20 cellular contexts compared by ENCODE assay signal in the genomic region with DNA sequence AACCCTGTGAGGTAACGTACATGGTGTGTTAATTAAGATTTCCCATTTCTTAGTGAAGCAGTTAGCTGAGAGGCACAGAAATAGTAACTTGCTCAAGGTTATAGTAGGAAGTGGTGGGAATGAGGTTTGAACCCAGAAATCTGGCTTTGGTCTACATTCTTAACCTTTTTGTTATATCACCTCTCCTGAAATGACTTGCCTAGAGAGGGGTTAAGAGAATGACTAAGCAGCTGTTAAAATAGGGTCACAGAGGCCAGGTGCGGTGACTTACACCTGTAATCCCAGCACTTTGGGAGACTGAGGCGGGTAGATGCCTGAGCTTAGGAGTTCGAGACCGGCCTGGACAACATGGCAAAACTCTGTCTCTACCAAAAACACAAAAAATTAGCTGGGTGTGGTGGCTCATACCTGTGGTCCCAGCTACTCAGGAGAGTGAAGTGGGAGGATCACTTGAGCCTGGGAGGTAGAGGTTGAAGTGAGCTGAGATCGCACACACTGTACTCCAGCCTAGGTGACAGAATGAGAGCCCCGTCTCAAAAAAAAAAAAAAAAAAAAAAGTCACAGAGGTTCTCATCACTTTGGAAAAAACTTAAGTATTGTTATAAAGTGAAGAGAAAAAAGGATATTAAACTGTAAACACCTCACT. TPM values are rescaled to one million over a fixed set of nuclear protein-coding genes. Genes with fewer than 3 reads are reported as not detected.
DNase-seq lines count a peak whose midpoint lies in the region; FAIRE-seq and TF ChIP-seq lines count a peak whose summit lies in the region.
"Had no signal": no experiment of that assay in that cellular context is flagged by ENCODE, and none has a peak within 500 bp of the region (broad histone marks: within the 10 kb centered on the region; RNA-seq: fewer than 3 reads in every experiment).

No MANE protein-coding gene starts in this region.

- 92% methylated on average over 7 of the region's 7 CpGs for WGBS in tibial nerve, 2 donors

- TF ChIP-seq CTCF in endothelial cell of umbilical vein (IDR thresholded peaks at IDR 0.05; ENCODE audit: extremely low read depth in 1 of 2, insufficient read depth in 1 of 2, low read depth in 1 of 2, low read length in 2 of 2) (no peak), osteocyte (IDR thresholded peaks at IDR 0.05) (no peak), left ventricle myocardium inferior (IDR thresholded peaks at IDR 0.05; ENCODE audit: borderline replicate concordance) (no peak), tibial nerve (IDR thresholded peaks at IDR 0.05) (no peak)

- dilution Hi-C loops in endothelial cell of umbilical vein (cut with MboI; ENCODE audit: extremely low pct_ligation_motif_present, low sequenced_read_pairs) = no loop called here

- no peaks in the 10 kb centered on the region for H3K79me2 ChIP-seq in endothelial cell of umbilical vein (ENCODE audit: control insufficient read depth, insufficient read depth, low read length)

- H3K4me3 ChIP-seq in endothelial cell of umbilical vein (replicated peaks in 1 of 3; ENCODE audit: insufficient read depth in 1 of 3, low read depth in 1 of 3, low read length in 3 of 3) = no peak overlapping the region
- no peak overlapping the region for H3K4me3 ChIP-seq in left ventricle myocardium inferior
- no peak overlapping the region for H3K4me3 ChIP-seq in tibial nerve

- H3K4me2 ChIP-seq in endothelial cell of umbilical vein (ENCODE audit: insufficient read depth, low read length) = no peak overlapping the region

- H3K36me3 Mint-ChIP-seq in activated naive CD4-positive, alpha-beta T cell treated with anti-CD3 and anti-CD28 coated beads for 36 hours (ENCODE audit: low read depth) = no peaks in the 10 kb centered on the region
- no peaks in the 10 kb centered on the region for H3K36me3 Mint-ChIP-seq in activated naive CD4-positive, alpha-beta T cell treated with anti-CD3 and anti-CD28 coated beads, Interleukin-2, amount 10 ng/mL, durations not matched to agents 7 days and 5 days
- no peaks in the 10 kb centered on the region for H3K36me3 Mint-ChIP-seq in osteocyte (ENCODE audit: unreplicated experiment)
- H3K36me3 Mint-ChIP-seq: CD4-positive, alpha-beta memory T cell had no signal

- intact Hi-C loops in activated naive CD4-positive, alpha-beta T cell treated with anti-CD3 and anti-CD28 coated beads for 36 hours (cut with micrococcal nuclease) = loop anchor here (5.0 kb wide), 1 partner anchor 193 kb away; no protein-coding TSS in a partner anchor
- intact Hi-C loops in endothelial cell of umbilical vein (cut with micrococcal nuclease) = no loop called here
- intact Hi-C loops in left ventricle myocardium inferior (cut with micrococcal nuclease) = no loop called here

- CTCF ChIA-PET in activated naive CD4-positive, alpha-beta T cell treated with anti-CD3 and anti-CD28 coated beads for 36 hours (lab: Charles Lee) = interaction anchor here (0.6 kb wide), 2 partner anchors 277 to 582 kb away, joined by 3 to 4 read pairs; no protein-coding TSS in a partner anchor
- CTCF ChIA-PET in activated naive CD4-positive, alpha-beta T cell treated with anti-CD3 and anti-CD28 coated beads, Interleukin-2, amount 10 ng/mL, durations not matched to agents 7 days and 5 days (lab: Charles Lee) = interaction anchor here (0.8 kb wide), 1 partner anchor 21 kb away, joined by 3 read pairs; no protein-coding TSS in a partner anchor
- CTCF ChIA-PET in endothelial cell of umbilical vein (lab: Charles Lee) = no interaction called here

- H3K27me3 ChIP-seq in endothelial cell of umbilical vein (ENCODE audit: control insufficient read depth in 2 of 2, insufficient read depth in 2 of 2, low read length in 2 of 2) (peaks cover 0 to 4% of the 10 kb centered on the region in 2 experiments), left ventricle myocardium inferior (ENCODE audit: low read depth) (peaks cover 17% of the 10 kb centered on the region), tibial nerve (no peaks in the 10 kb centered on the region)

- H3K9me1 ChIP-seq in endothelial cell of umbilical vein (replicated peaks; ENCODE audit: control insufficient read depth, extremely low read depth, insufficient read depth, low read length) = no peaks in the 10 kb centered on the region

- peaks cover 3% of the 10 kb centered on the region for H3K27me3 Mint-ChIP-seq in activated naive CD4-positive, alpha-beta T cell treated with anti-CD3 and anti-CD28 coated beads for 36 hours (ENCODE audit: low read depth)
- H3K27me3 Mint-ChIP-seq in activated naive CD4-positive, alpha-beta T cell treated with anti-CD3 and anti-CD28 coated beads, Interleukin-2, amount 10 ng/mL, durations not matched to agents 7 days and 5 days = peaks cover 14% of the 10 kb centered on the region
- peaks cover 5% of the 10 kb centered on the region for H3K27me3 Mint-ChIP-seq in osteocyte (ENCODE audit: unreplicated experiment)

- TF ChIP-seq POLR2A in endothelial cell of umbilical vein (IDR thresholded peaks at IDR 0.05; ENCODE audit: low read depth, low read length) (no peak), tibial nerve (IDR thresholded peaks at IDR 0.05) (no peak)

- H3K9me3 ChIP-seq in endothelial cell of umbilical vein (replicated peaks; ENCODE audit: control insufficient read depth, insufficient read depth, low read length) (no peaks in the 10 kb centered on the region), left ventricle myocardium inferior (replicated peaks) (no peaks in the 10 kb centered on the region), tibial nerve (no peaks in the 10 kb centered on the region)

- H3K27ac ChIP-seq in endothelial cell of umbilical vein (ENCODE audit: insufficient read depth, low read depth, low read length) = no peak overlapping the region
- H3K27ac ChIP-seq in left ventricle myocardium inferior (replicated peaks) = no peak overlapping the region
- no peak overlapping the region for H3K27ac ChIP-seq in tibial nerve

- peak overlapping the region; percentile 17 for H3K27ac Mint-ChIP-seq in activated naive CD4-positive, alpha-beta T cell treated with anti-CD3 and anti-CD28 coated beads for 36 hours
- H3K27ac Mint-ChIP-seq in activated naive CD4-positive, alpha-beta T cell treated with anti-CD3 and anti-CD28 coated beads, Interleukin-2, amount 10 ng/mL, durations not matched to agents 7 days and 5 days = no peak overlapping the region
- no peak overlapping the region for H3K27ac Mint-ChIP-seq in osteocyte (ENCODE audit: unreplicated experiment)
- H3K27ac Mint-ChIP-seq: CD4-positive, alpha-beta memory T cell had no signal

- no peak overlapping the region for H2AFZ ChIP-seq in endothelial cell of umbilical vein (ENCODE audit: low read depth, low read length)

- POLR2A ChIA-PET in endothelial cell of umbilical vein (lab: Charles Lee) = no interaction called here

- H3K4me1 ChIP-seq in endothelial cell of umbilical vein (ENCODE audit: control insufficient read depth, extremely low read depth, insufficient read depth, low read length) = no peaks in the 10 kb centered on the region
- no peaks in the 10 kb centered on the region for H3K4me1 ChIP-seq in left ventricle myocardium inferior
- no peaks in the 10 kb centered on the region for H3K4me1 ChIP-seq in tibial nerve

- no peak overlapping the region for H3K4me3 Mint-ChIP-seq in activated naive CD4-positive, alpha-beta T cell treated with anti-CD3 and anti-CD28 coated beads for 36 hours
- no peak overlapping the region for H3K4me3 Mint-ChIP-seq in activated naive CD4-positive, alpha-beta T cell treated with anti-CD3 and anti-CD28 coated beads, Interleukin-2, amount 10 ng/mL, durations not matched to agents 7 days and 5 days
- H3K4me3 Mint-ChIP-seq in osteocyte (ENCODE audit: unreplicated experiment) = no peak overlapping the region
- H3K4me3 Mint-ChIP-seq: CD4-positive, alpha-beta memory T cell had no signal

- no peak overlapping the region for H3K9ac ChIP-seq in endothelial cell of umbilical vein (replicated peaks; ENCODE audit: extremely low read depth, insufficient read depth, low read length)

- DNase-seq in activated naive CD4-positive, alpha-beta T cell treated with anti-CD3 and anti-CD28 coated beads for 36 hours = no peak
- DNase-seq in activated naive CD4-positive, alpha-beta T cell treated with anti-CD3 and anti-CD28 coated beads, Interleukin-2, amount 10 ng/mL, durations not matched to agents 7 days and 5 days = no peak
- DNase-seq in endothelial cell of umbilical vein (ENCODE audit: low read depth, low spot score) = no peak
- peak; percentile 19 for DNase-seq in osteocyte (ENCODE audit: extremely low spot score, unreplicated experiment)
- DNase-seq in left ventricle myocardium inferior = no peak
- no peak for DNase-seq in tibial nerve (ENCODE audit: low spot score in 2 of 2)
- no peak for DNase-seq in HT-29 (ENCODE audit: low spot score)
- DNase-seq: C1 segment of cervical spinal cord; CD4-positive, alpha-beta memory T cell; COR-L47; DMS153; DND-41; GOT3; HCEC 1CT had no signal

- peak; percentile 63 for FAIRE-seq in endothelial cell of umbilical vein (lab: Jason Lieb, UNC)
- FAIRE-seq: G401.6, GM12892, H54 had no signal

- no TSS peak for BruUV-seq in endothelial cell of umbilical vein (replicated peaks; lab: Mats Ljungman, UMichigan)

- no peaks in the 10 kb centered on the region for H3K4me1 Mint-ChIP-seq in activated naive CD4-positive, alpha-beta T cell treated with anti-CD3 and anti-CD28 coated beads for 36 hours (ENCODE audit: low read depth)
- H3K4me1 Mint-ChIP-seq in activated naive CD4-positive, alpha-beta T cell treated with anti-CD3 and anti-CD28 coated beads, Interleukin-2, amount 10 ng/mL, durations not matched to agents 7 days and 5 days = no peaks in the 10 kb centered on the region
- no peaks in the 10 kb centered on the region for H3K4me1 Mint-ChIP-seq in osteocyte (ENCODE audit: unreplicated experiment)
- H3K4me1 Mint-ChIP-seq: CD4-positive, alpha-beta memory T cell had no signal

- no peaks in the 10 kb centered on the region for H4K20me1 ChIP-seq in endothelial cell of umbilical vein (replicated peaks; ENCODE audit: control insufficient read depth, extremely low read depth, insufficient read depth, low read length)

- no peaks in the 10 kb centered on the region for H3K36me3 ChIP-seq in endothelial cell of umbilical vein (ENCODE audit: control insufficient read depth in 2 of 2, extremely low read depth in 1 of 2, insufficient read depth in 2 of 2, low read length in 2 of 2)
- H3K36me3 ChIP-seq in left ventricle myocardium inferior = no peaks in the 10 kb centered on the region
- H3K36me3 ChIP-seq in tibial nerve = no peaks in the 10 kb centered on the region

- TF ChIP-seq EP300 in tibial nerve (IDR thresholded peaks at IDR 0.05) = no peak

- H3K9me3 Mint-ChIP-seq in activated naive CD4-positive, alpha-beta T cell treated with anti-CD3 and anti-CD28 coated beads for 36 hours = no peaks in the 10 kb centered on the region
- H3K9me3 Mint-ChIP-seq in activated naive CD4-positive, alpha-beta T cell treated with anti-CD3 and anti-CD28 coated beads, Interleukin-2, amount 10 ng/mL, durations not matched to agents 7 days and 5 days = no peaks in the 10 kb centered on the region
- no peaks in the 10 kb centered on the region for H3K9me3 Mint-ChIP-seq in osteocyte (ENCODE audit: unreplicated experiment)
- H3K9me3 Mint-ChIP-seq: CD4-positive, alpha-beta memory T cell had no signal

RNA-seq across cellular contexts. Expression of gene RD3L, which starts 57.6 kb away (rescaled TPM):
- not detected for total RNA-seq in activated naive CD4-positive, alpha-beta T cell treated with anti-CD3 and anti-CD28 coated beads for 36 hours
- not detected in 2 replicates for total RNA-seq in endothelial cell of umbilical vein
- polyA plus RNA-seq in endothelial cell of umbilical vein = not detected in 2 replicates
- polyA plus RNA-seq in endothelial cell of umbilical vein (2011; cell fraction: cytosol; rRNA removed) = not detected in 2 replicates
- not detected in 2 replicates for polyA plus RNA-seq in endothelial cell of umbilical vein (2011; cell fraction: nucleus; rRNA removed)
- polyA plus RNA-seq in endothelial cell of umbilical vein (2012) = not detected in 2 replicates
- polyA minus RNA-seq in endothelial cell of umbilical vein = not detected in 2 replicates
- not detected for polyA minus RNA-seq in endothelial cell of umbilical vein (2011; cell fraction: cytosol; rRNA and poly(A)+ RNA removed)
- polyA minus RNA-seq in endothelial cell of umbilical vein (2011; cell fraction: nucleus; rRNA and poly(A)+ RNA removed) = not detected in 2 replicates
- total RNA-seq in osteocyte = not detected in 2 replicates
- total RNA-seq in left ventricle myocardium inferior = 30.7 TPM
- total RNA-seq in tibial nerve = not detected
- total RNA-seq in HT-29 (2014; rRNA removed; shearing (Covaris generic)) = not detected in 2 replicates
- total RNA-seq: A172; A673; CD4-positive, alpha-beta memory T cell had no signal
- polyA plus RNA-seq: BJ; CD4-positive, alpha-beta memory T cell had no signal

Comparison
In these comparisons a context has a peak if more than half of its experiments do, and no peak if none do; other contexts are left out.
1. RNA of gene RD3L, which starts 57.6 kb away (total RNA-seq): 30.7 TPM in left ventricle myocardium inferior (single experiment); not detected in activated naive CD4-positive, alpha-beta T cell treated with anti-CD3 and anti-CD28 coated beads for 36 hours, not detected in endothelial cell of umbilical vein, not detected in osteocyte, not detected in tibial nerve and not detected in HT-29; every median in the first group is over 10 times any median in the second.